Comparison of ENCODE assay signal across 8 cellular contexts in genomic region chr5:138177936-138178515, GRCh38. TPM values are rescaled to one million over a fixed set of nuclear protein-coding genes. Genes with fewer than 3 reads are reported as not detected.
DNase-seq lines count a peak whose midpoint lies in the region; ATAC-seq and TF ChIP-seq lines count a peak whose summit lies in the region.

No MANE protein-coding gene starts in this region.

- CTCF ChIA-PET in Panc1 (lab: Charles Lee) = interaction anchor here (0.5 to 0.7 kb wide), 2 partner anchors 38 to 144 kb away, joined by 3 to 8 read pairs; no protein-coding TSS in a partner anchor

- no peak for TF ChIP-seq POLR2A in stomach (IDR thresholded peaks at IDR 0.05)

- H3K4me3 ChIP-seq in HAP-1 (peak overlapping the region; percentile 67), Panc1 (ENCODE audit: low read depth in 2 of 2, low read length in 2 of 2) (peak overlapping the region; percentile 93 to 97), colonic mucosa (peak overlapping the region; percentile 91), left lung (peak overlapping the region; percentile 82 to 88), stomach (peak overlapping the region; percentile 66 to 99 (median 82))

- TF ChIP-seq CTCF in Panc1 (IDR thresholded peaks at IDR 0.05) (no peak), colonic mucosa (IDR thresholded peaks at IDR 0.05) (no peak), left lung (IDR thresholded peaks at IDR 0.05) (no peak), stomach (IDR thresholded peaks at IDR 0.05) (no peak)

- H3K9me3 ChIP-seq in HAP-1 (no peaks in the 10 kb centered on the region), Panc1 (ENCODE audit: control insufficient read depth, insufficient read depth, low read depth, low read length) (no peaks in the 10 kb centered on the region), colonic mucosa (no peaks in the 10 kb centered on the region), left lung (no peaks in the 10 kb centered on the region), stomach (no peaks in the 10 kb centered on the region)

- H3K4me1 ChIP-seq in HAP-1 (peaks cover 10% of the 10 kb centered on the region), Panc1 (ENCODE audit: control insufficient read depth, insufficient read depth, low read length) (peaks cover 22% of the 10 kb centered on the region), colonic mucosa (peaks cover 8% of the 10 kb centered on the region), left lung (peaks cover 15 to 28% of the 10 kb centered on the region in 2 donors), stomach (peaks cover 16 to 53% (median 32%) of the 10 kb centered on the region in 4 donors)

- in situ Hi-C loops in Caki2 (cut with HindIII; ENCODE audit: low pct_unique_long_range_greater_than_20kb, low sequenced_read_pairs) = no loop called here
- in situ Hi-C loops in HAP-1 (cut with MboI; ENCODE audit: low sequenced_read_pairs) = loop anchor here (25.0 kb wide), 2 partner anchors 334 to 1134 kb away; no protein-coding TSS in a partner anchor
- in situ Hi-C loops in Panc1 (cut with HindIII; ENCODE audit: low pct_unique_long_range_greater_than_20kb, low sequenced_read_pairs) = no loop called here

- BruUV-seq in Panc1 (replicated peaks; lab: Mats Ljungman, UMichigan) = TSS peak; percentile 83

- DNase-seq in Caki2 (ENCODE audit: low read depth) (peak; percentile 34), HAP-1 (ENCODE audit: low spot score in 2 of 2) (peak; percentile 47 to 52), Panc1 (ENCODE audit: low read depth, low spot score) (no peak), colonic mucosa (peak; percentile 74), left lung (peak in 1 of 2 donors; percentile 44), stomach (peak; percentile 31)

- 0 to 1% (median 1%) methylated on average over 16 of the region's 16 CpGs for WGBS in stomach, 5 donors

- peak; percentile 50; the same call in 1 of the 2 replicates for ATAC-seq in Panc1
- ATAC-seq in left lung = peak; percentile 69
- ATAC-seq in HG02973 (IDR thresholded peaks at IDR 0.05; ENCODE audit: unreplicated experiment) = no peak
- no peak for ATAC-seq in HG03442 (IDR thresholded peaks at IDR 0.05; ENCODE audit: unreplicated experiment)

- TF ChIP-seq EP300 in stomach (IDR thresholded peaks at IDR 0.05) = no peak

- no peaks in the 10 kb centered on the region for H3K27me3 ChIP-seq in HAP-1 (ENCODE audit: low read depth)
- H3K27me3 ChIP-seq in Panc1 (ENCODE audit: control insufficient read depth, insufficient read depth, low read length) = no peaks in the 10 kb centered on the region
- no peaks in the 10 kb centered on the region for H3K27me3 ChIP-seq in colonic mucosa
- H3K27me3 ChIP-seq in left lung = no peaks in the 10 kb centered on the region
- no peaks in the 10 kb centered on the region for H3K27me3 ChIP-seq in stomach

- POLR2A ChIA-PET in Panc1 (lab: Charles Lee) = interaction anchor here (0.7 kb wide), 3 partner anchors 11 to 87 kb away, joined by 3 to 7 read pairs (median 5); no protein-coding TSS in a partner anchor

- peak overlapping the region; percentile 60 to 93 for H3K9ac ChIP-seq in colonic mucosa (ENCODE audit: low read depth in 2 of 2, low read length in 2 of 2)

- H3K36me3 ChIP-seq in HAP-1 (replicated peaks) (peaks cover 60% of the 10 kb centered on the region), Panc1 (ENCODE audit: control insufficient read depth, insufficient read depth, low read length) (peaks cover 21% of the 10 kb centered on the region), colonic mucosa (no peaks in the 10 kb centered on the region), left lung (peaks cover 0 to 50% of the 10 kb centered on the region in 2 donors), stomach (peaks cover 18 to 45% (median 40%) of the 10 kb centered on the region in 4 donors)

- peak overlapping the region; percentile 100 for H3K27ac ChIP-seq in Panc1 (ENCODE audit: low read length)
- H3K27ac ChIP-seq in colonic mucosa = peak overlapping the region; percentile 84
- peak overlapping the region; percentile 87 to 90 for H3K27ac ChIP-seq in left lung
- peak overlapping the region; percentile 50 to 92 (median 87) for H3K27ac ChIP-seq in stomach

- intact Hi-C loops in Panc1 (cut with micrococcal nuclease; ENCODE audit: unreplicated experiment) (no loop called here), colonic mucosa (cut with DNase I) (no loop called here), left lung (cut with DNase I) (no loop called here), stomach (cut with DNase I; ENCODE audit: low total_unique reads) (no loop called here)

RNA-seq across cellular contexts. Expression of gene BRD8, which starts 0.4 kb away (rescaled TPM):
- total RNA-seq in Caki2 (2014; rRNA removed; shearing (Covaris generic); ENCODE audit: low replicate concordance) = 47.4 and 61.5 TPM in 2 replicates
- total RNA-seq in Panc1 (2021; ENCODE audit: unreplicated experiment) = 92.1 TPM
- 45.8 TPM for polyA plus RNA-seq in Panc1 (2012; ENCODE audit: insufficient read length)
- 10 to 100 TPM; 32.5 to 65.9 TPM for total RNA-seq in colonic mucosa
- 10 to 100 TPM; 42.0 to 45.4 TPM for total RNA-seq in left lung
- 10 to 100 TPM; 29.9 to 58.2 (median 51.3) TPM for total RNA-seq in stomach
- 10 to 100 TPM; 20.4 to 35.1 (median 21.8) TPM for polyA plus RNA-seq in stomach

RNA-seq across cellular contexts. Expression of gene KIF20A, which starts 0.9 kb away (rescaled TPM):
- 33.1 and 43.9 TPM in 2 replicates for total RNA-seq in Caki2 (2014; rRNA removed; shearing (Covaris generic); ENCODE audit: low replicate concordance)
- total RNA-seq in Panc1 (2021; ENCODE audit: unreplicated experiment) = 55.4 TPM
- 17.8 TPM for polyA plus RNA-seq in Panc1 (2012; ENCODE audit: insufficient read length)
- total RNA-seq in colonic mucosa = 10 to 100 TPM; 10.4 to 35.7 TPM
- 10 to 100 TPM in 1 of 2 donors, 1 to 10 TPM in 1; 1.6 to 12.1 TPM for total RNA-seq in left lung
- total RNA-seq in stomach = 1 to 10 TPM in 3 of 5 donors, not detected in 2; 2.0 to 8.4 (median 7.9) TPM
- 1 to 10 TPM; 2.1 to 7.3 (median 2.1) TPM for polyA plus RNA-seq in stomach

RNA-seq across cellular contexts. Expression of gene CDC23, which starts 35.1 kb away (rescaled TPM):
- 16.0 and 17.6 TPM in 2 replicates for total RNA-seq in Caki2 (2014; rRNA removed; shearing (Covaris generic); ENCODE audit: low replicate concordance)
- total RNA-seq in Panc1 (2021; ENCODE audit: unreplicated experiment) = 44.7 TPM
- 27.9 TPM for polyA plus RNA-seq in Panc1 (2012; ENCODE audit: insufficient read length)
- total RNA-seq in colonic mucosa = 10 to 100 TPM; 23.5 to 27.3 TPM
- total RNA-seq in left lung = 10 to 100 TPM; 18.8 to 27.1 TPM
- 10 to 100 TPM in 2 of 5 donors, 1 to 10 TPM in 3; 1.2 to 46.3 (median 4.5) TPM for total RNA-seq in stomach
- 10 to 100 TPM; 10.6 to 13.1 (median 11.1) TPM for polyA plus RNA-seq in stomach

RNA-seq across cellular contexts. Expression of gene NME5, which starts 38.8 kb away (rescaled TPM):
- not detected in 2 replicates for total RNA-seq in Caki2 (2014; rRNA removed; shearing (Covaris generic); ENCODE audit: low replicate concordance)
- 1.7 TPM for total RNA-seq in Panc1 (2021; ENCODE audit: unreplicated experiment)
- 1.0 TPM for polyA plus RNA-seq in Panc1 (2012; ENCODE audit: insufficient read length)
- not detected for total RNA-seq in colonic mucosa
- 1 to 10 TPM; 5.9 to 7.0 TPM for total RNA-seq in left lung
- 1 to 10 TPM in 2 of 5 donors, not detected in 3; 1.5 to 2.3 TPM for total RNA-seq in stomach
- polyA plus RNA-seq in stomach = 1 to 10 TPM; 2.0 to 2.7 (median 2.1) TPM

Comparison
In these comparisons a context has a peak if more than half of its experiments do, and no peak if none do; other contexts are left out.
1. ATAC-seq: peak in Panc1 (single experiment) and left lung (single experiment); none in HG02973 (single experiment) and HG03442 (single experiment).
2. Peak in every context shown above with its lines, with median percentiles within 50 percentile points of each other: H3K4me3 ChIP-seq and H3K27ac ChIP-seq.